9 cellular contexts compared by ENCODE assay signal in genomic region chr13:49499889-49500660, GRCh38. TPM values are rescaled to one million over a fixed set of nuclear protein-coding genes. Genes with fewer than 3 reads are reported as not detected.
DNase-seq lines count a peak whose midpoint lies in the region; ATAC-seq and TF ChIP-seq lines count a peak whose summit lies in the region.
"Had no signal": no experiment of that assay in that cellular context is flagged by ENCODE, and none has a peak within 500 bp of the region (broad histone marks: within the 10 kb centered on the region; RNA-seq: fewer than 3 reads in every experiment).

No MANE protein-coding gene starts in this region.

- H3K4me1 ChIP-seq in SK-N-SH (ENCODE audit: control insufficient read depth in 1 of 2, insufficient read depth in 2 of 2, low read depth in 1 of 2, low read length in 1 of 2) (no peaks in the 10 kb centered on the region; a peak in 1 of 4 replicates), colonic mucosa (no peaks in the 10 kb centered on the region)

- H2AFZ ChIP-seq in SK-N-SH (ENCODE audit: low read depth), result no peak overlapping the region
- H2AFZ ChIP-seq: GM23338 had no signal

- H3K4me3 ChIP-seq in SK-N-SH (ENCODE audit: low read depth in 2 of 2, low read length in 1 of 2) (peak overlapping the region in 1 of 2 experiments; percentile 2; a peak in 1 of 4 replicates), colonic mucosa (no peak overlapping the region), skin epidermis (no peak overlapping the region)
- H3K4me3 ChIP-seq: GM23338 had no signal

- H3K4me2 ChIP-seq in SK-N-SH, result peak overlapping the region; percentile 60
- H3K4me2 ChIP-seq: GM23338 had no signal

- H3K9me3 ChIP-seq in SK-N-SH (no peaks in the 10 kb centered on the region), colonic mucosa (no peaks in the 10 kb centered on the region)

- H3K9me2 ChIP-seq in SK-N-SH, result no peaks in the 10 kb centered on the region

- no peak overlapping the region for H3K9ac ChIP-seq in SK-N-SH
- H3K9ac ChIP-seq in colonic mucosa (ENCODE audit: low read depth in 2 of 2, low read length in 2 of 2), result no peak overlapping the region

- peak overlapping the region in 1 of 2 experiments; percentile 67; a peak in 2 of 4 replicates for H3K27ac ChIP-seq in SK-N-SH (ENCODE audit: low read depth in 2 of 2, low read length in 1 of 2)
- H3K27ac ChIP-seq in colonic mucosa, result peak overlapping the region; percentile 13
- H3K27ac ChIP-seq in skin epidermis, result peak overlapping the region in 12 of 21 experiments; percentile 2 to 64 (median 32)

- no peaks in the 10 kb centered on the region for H3K79me2 ChIP-seq in SK-N-SH (ENCODE audit: insufficient read depth)

- TF ChIP-seq CTCF in SK-N-SH (IDR thresholded peaks at IDR 0.05) (no peak), colonic mucosa (IDR thresholded peaks at IDR 0.05) (no peak)

- H3K36me3 ChIP-seq in SK-N-SH (replicated peaks in 1 of 2; ENCODE audit: control insufficient read depth in 1 of 2, insufficient read depth in 2 of 2, low read length in 1 of 2) (no peaks in the 10 kb centered on the region), colonic mucosa (no peaks in the 10 kb centered on the region)

- in situ Hi-C loops in ACHN (cut with HindIII; ENCODE audit: low pct_ligation_motif_present, low pct_unique_long_range_greater_than_20kb, low sequenced_read_pairs), result no loop called here

- intact Hi-C loops in colonic mucosa (cut with DNase I), result loop anchor here (10.0 kb wide), 1 partner anchor 55 kb away; the partner anchor contains the start of genes CAB39L and SETDB2

- TF ChIP-seq EP300 in SK-N-SH (IDR thresholded peaks at IDR 0.05; ENCODE audit: borderline replicate concordance in 1 of 2, low read depth in 1 of 2, low read length in 1 of 2), result no peak

- no peak for TF ChIP-seq RAD21 in SK-N-SH (IDR thresholded peaks at IDR 0.05; ENCODE audit: low read length)

- CTCF ChIA-PET in SK-N-SH (lab: Yijun Ruan, JAX), result no interaction called here

- WGBS in SK-N-SH (ENCODE audit: low lambda C conversion rate), result 62% methylated on average over 6 of the region's 6 CpGs

- DNase-seq in GM04503 (ENCODE audit: low read depth) (peak; percentile 58), SK-N-SH (no peak), colonic mucosa (no peak), ACHN (no peak), DMS79 treated with DMSO at 0.1 percent for 48 hours (lab: John Stamatoyannopoulos, UW) (no peak)
- DNase-seq: nucleus accumbens had no signal

- peaks cover 19% of the 10 kb centered on the region for H3F3A ChIP-seq in SK-N-SH (replicated peaks; ENCODE audit: insufficient read depth)

- H4K20me1 ChIP-seq in SK-N-SH (ENCODE audit: insufficient read depth), result no peaks in the 10 kb centered on the region

- ATAC-seq in esophagus mucosa, result no peak
- ATAC-seq: GM23338 had no signal

- no peaks in the 10 kb centered on the region for H3K27me3 ChIP-seq in SK-N-SH (ENCODE audit: insufficient read depth)
- H3K27me3 ChIP-seq in colonic mucosa, result no peaks in the 10 kb centered on the region

- POLR2A ChIA-PET in SK-N-SH (lab: Yijun Ruan, JAX), result no interaction called here

TF ChIP-seq in SK-N-SH, 30 proteins besides CTCF, POLR2A, EP300 and RAD21:
- TF ChIP-seq FOSL2 (IDR thresholded peaks at IDR 0.05; ENCODE audit: borderline replicate concordance, low read depth) (peak; percentile 60; the same call in 1 of the 2 replicates), RFX5 (IDR thresholded peaks at IDR 0.05; ENCODE audit: low read length) (no peak), JUND (IDR thresholded peaks at IDR 0.05) (peak; percentile 31; the same call in 1 of the 2 replicates), GATA2 (CRISPR knock-in tag; IDR thresholded peaks at IDR 0.05) (no peak), YY1 (IDR thresholded peaks at IDR 0.05; ENCODE audit: low read depth) (no peak), TCF12 (IDR thresholded peaks at IDR 0.05) (0 out of 2 replicates have a peak, but pooled peaks have one; percentile 26), NRF1 (IDR thresholded peaks at IDR 0.05; ENCODE audit: low read depth, low read length) (no peak), RCOR1 (IDR thresholded peaks at IDR 0.05; ENCODE audit: low read length) (no peak), NFIC (IDR thresholded peaks at IDR 0.05; ENCODE audit: borderline replicate concordance) (no peak), ELF1 (IDR thresholded peaks at IDR 0.05) (no peak), PBX3 (IDR thresholded peaks at IDR 0.05) (no peak)

RNA-seq across cellular contexts. Expression of gene PHF11, which starts 4.3 kb away (rescaled TPM):
- 3.0 and 3.4 TPM in 2 replicates for polyA plus RNA-seq in SK-N-SH (2012; rRNA removed)
- polyA plus RNA-seq in SK-N-SH (2012; cell fraction: cytosol; rRNA removed), result 2.2 and 2.3 TPM in 2 replicates
- polyA plus RNA-seq in SK-N-SH (2012; cell fraction: nucleus; rRNA removed), result 8.3 and 12.6 TPM in 2 replicates
- total RNA-seq in colonic mucosa, result 10 to 100 TPM; 20.3 to 24.1 TPM
- 21.7 TPM for total RNA-seq in esophagus mucosa

RNA-seq across cellular contexts. Expression of gene SETDB2, which starts 56.0 kb away (rescaled TPM):
- polyA plus RNA-seq in SK-N-SH (2012; rRNA removed), result 1.9 and 2.4 TPM in 2 replicates
- polyA plus RNA-seq in SK-N-SH (2012; cell fraction: cytosol; rRNA removed), result 2.7 and 3.0 TPM in 2 replicates
- 2.2 and 4.2 TPM in 2 replicates for polyA plus RNA-seq in SK-N-SH (2012; cell fraction: nucleus; rRNA removed)
- 1 to 10 TPM; 7.7 to 9.5 TPM for total RNA-seq in colonic mucosa
- total RNA-seq in esophagus mucosa, result 5.1 TPM

RNA-seq across cellular contexts. Expression of gene CAB39L, which starts 56.2 kb away (rescaled TPM):
- polyA plus RNA-seq in SK-N-SH (2012; rRNA removed), result 2.6 and 3.3 TPM in 2 replicates
- polyA plus RNA-seq in SK-N-SH (2012; cell fraction: cytosol; rRNA removed), result 3.4 and 3.5 TPM in 2 replicates
- polyA plus RNA-seq in SK-N-SH (2012; cell fraction: nucleus; rRNA removed), result 2.1 and 2.5 TPM in 2 replicates
- total RNA-seq in colonic mucosa (10 to 100 TPM in 1 of 2 donors, 1 to 10 TPM in 1; 6.1 to 14.5 TPM), esophagus mucosa (11.8 TPM)
